In the genomic region with DNA sequence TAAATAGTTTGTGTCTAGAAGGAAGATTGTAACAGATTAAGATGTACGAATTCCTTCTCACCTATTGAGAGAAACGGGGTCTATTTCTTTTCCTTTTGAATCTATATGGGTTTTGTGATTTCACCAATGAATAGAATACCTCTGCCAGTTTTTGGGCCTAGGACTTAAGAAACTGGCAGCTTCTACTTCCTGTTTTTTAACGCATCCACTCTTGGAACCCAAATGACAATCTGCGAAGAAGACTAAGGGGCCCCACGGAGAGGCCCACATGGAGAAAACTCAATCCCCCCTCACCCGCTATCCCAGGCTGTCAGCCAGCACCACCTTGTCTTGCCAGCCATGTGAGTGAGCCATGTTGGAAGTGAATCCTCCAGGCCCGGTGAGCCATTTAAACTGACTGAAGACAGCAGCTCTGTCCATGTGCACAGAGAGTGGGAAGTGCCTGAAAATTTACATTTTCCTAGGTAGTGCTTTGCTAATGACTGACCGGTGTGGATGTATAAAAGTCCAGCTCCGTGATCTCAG, we compare ENCODE assay signal across 23 cellular contexts. TPM values are rescaled to one million over a fixed set of nuclear protein-coding genes. Genes with fewer than 3 reads are reported as not detected.
"Had no signal": no experiment of that assay in that cellular context is flagged by ENCODE, and none has a peak within 500 bp of the region (broad histone marks: within the 10 kb centered on the region; RNA-seq: fewer than 3 reads in every experiment).

No MANE protein-coding gene starts in this region.

- H3K4me1 ChIP-seq: lower lobe of right lung had no signal

- H3K27me3 ChIP-seq: brain microvascular endothelial cell, heart right ventricle, thyroid gland had no signal

- H3K4me3 ChIP-seq: heart right ventricle, lower lobe of right lung, thyroid gland had no signal

- H3K9me3 Mint-ChIP-seq: activated B cell treated with CpG ODN at 0.5 μM for 24 hours; activated CD8-positive, alpha-beta T cell treated with anti-CD3 and anti-CD28 coated beads for 36 hours; central memory CD8-positive, alpha-beta T cell; stimulated activated effector memory CD8-positive, alpha-beta T cell treated with anti-CD3 and anti-CD28 coated beads, Interleukin-12 subunit alpha, Interleukin-12 subunit beta, amount 100 ng/mL, for 72 hours had no signal

- H3K4me3 Mint-ChIP-seq: activated B cell treated with CpG ODN at 0.5 μM for 24 hours; activated CD8-positive, alpha-beta T cell treated with anti-CD3 and anti-CD28 coated beads for 36 hours; activated naive CD8-positive, alpha-beta T cell; central memory CD8-positive, alpha-beta T cell; stimulated activated effector memory CD8-positive, alpha-beta T cell treated with anti-CD3 and anti-CD28 coated beads, Interleukin-12 subunit alpha, Interleukin-12 subunit beta, amount 100 ng/mL, for 72 hours had no signal

- H3K27ac Mint-ChIP-seq: activated B cell treated with CpG ODN at 0.5 μM for 24 hours; activated CD8-positive, alpha-beta T cell treated with anti-CD3 and anti-CD28 coated beads for 36 hours; activated naive CD8-positive, alpha-beta T cell; stimulated activated effector memory CD8-positive, alpha-beta T cell treated with anti-CD3 and anti-CD28 coated beads, Interleukin-12 subunit alpha, Interleukin-12 subunit beta, amount 100 ng/mL, for 72 hours had no signal

- H3K36me3 Mint-ChIP-seq: activated naive CD8-positive, alpha-beta T cell had no signal

- H3K36me3 ChIP-seq: brain microvascular endothelial cell, heart right ventricle, lower lobe of right lung, thyroid gland had no signal

- ATAC-seq: activated CD8-positive, alpha-beta T cell treated with anti-CD3 and anti-CD28 coated beads for 36 hours; heart right ventricle; left colon; lower lobe of right lung; stimulated activated effector memory CD8-positive, alpha-beta T cell treated with anti-CD3 and anti-CD28 coated beads, Interleukin-12 subunit alpha, Interleukin-12 subunit beta, amount 100 ng/mL, for 72 hours had no signal

- H3K27ac ChIP-seq: brain microvascular endothelial cell, heart right ventricle, lower lobe of right lung, thyroid gland had no signal

- DNase-seq: activated B cell treated with CpG ODN at 0.5 μM for 24 hours; activated CD4-positive, alpha-beta T cell treated with anti-CD3 and anti-CD28 coated beads for 48 hours; activated CD8-positive, alpha-beta memory T cell treated with anti-CD3 and anti-CD28 coated beads, Interleukin-2, amount 50 U/mL, for 48 hours; activated CD8-positive, alpha-beta T cell treated with anti-CD3 and anti-CD28 coated beads for 36 hours; activated gamma-delta T cell treated with Interleukin-2 at 50 U/mL for 16 hours; amniotic stem cell; brain microvascular endothelial cell; effector memory CD4-positive, alpha-beta T cell; foreskin melanocyte; heart right ventricle; left colon; lower lobe of right lung; midbrain; retina; stimulated activated CD4-positive, alpha-beta T cell treated with anti-CD3 and anti-CD28 coated beads, Interleukin-12 subunit alpha, Interleukin-12 subunit beta, amount 100 ng/mL, for 4 hours; stimulated activated CD4-positive, alpha-beta T cell treated with anti-CD3 and anti-CD28 coated beads, Interleukin-2, amount 100 ng/mL, for 24 hours; T-helper 2 cell; thyroid gland had no signal

- H3K9me3 ChIP-seq: heart right ventricle, lower lobe of right lung, thyroid gland had no signal

- H3K27me3 Mint-ChIP-seq: activated CD8-positive, alpha-beta T cell treated with anti-CD3 and anti-CD28 coated beads for 36 hours; activated naive CD8-positive, alpha-beta T cell; central memory CD8-positive, alpha-beta T cell had no signal

RNA-seq across cellular contexts. Expression of a gene that starts 48.2 kb away (rescaled TPM):
- total RNA-seq: activated B cell treated with CpG ODN at 0.5 μM for 24 hours, left colon, lower lobe of right lung, myocyte, thyroid gland, urinary bladder had no signal
